8 cellular contexts compared by ENCODE assay signal in genomic region chr4:86223472-86223871, GRCh38.
DNase-seq lines count a peak whose midpoint lies in the region; ATAC-seq and TF ChIP-seq lines count a peak whose summit lies in the region.

No MANE protein-coding gene starts in this region.

- H3K36me3 ChIP-seq in OCI-LY7 (ENCODE audit: insufficient read depth, low read length): no peaks in the 10 kb centered on the region

- peak; percentile 72 for TF ChIP-seq CTCF in HFF-Myc (IDR thresholded peaks at IDR 0.05; ENCODE audit: low read depth, low read length, missing control alignments)
- TF ChIP-seq CTCF in OCI-LY7 (conservative IDR thresholded peaks at IDR 0.05; ENCODE audit: low read length): peak; percentile 76
- TF ChIP-seq CTCF in glutamatergic neuron (IDR thresholded peaks at IDR 0.05; ENCODE audit: partially characterized antibody, unreplicated experiment): peak; percentile 41

- no peak overlapping the region for H3K27ac Mint-ChIP-seq in glutamatergic neuron (ENCODE audit: unreplicated experiment)
- no peak overlapping the region for H3K27ac Mint-ChIP-seq in activated CD4-positive, alpha-beta memory T cell treated with anti-CD3 and anti-CD28 coated beads, Interleukin-2, amount 10 ng/mL, durations not matched to agents 7 days and 5 days

- no peaks in the 10 kb centered on the region for H3K9me3 ChIP-seq in OCI-LY7 (ENCODE audit: low read length)

- CTCF ChIA-PET in OCI-LY7 (lab: Charles Lee; ENCODE audit: unreplicated experiment): no interaction called here
- CTCF ChIA-PET in activated CD4-positive, alpha-beta memory T cell treated with anti-CD3 and anti-CD28 coated beads, Interleukin-2, amount 10 ng/mL, durations not matched to agents 7 days and 5 days (lab: Charles Lee): no interaction called here

- no peak overlapping the region for H3K27ac ChIP-seq in OCI-LY7 (ENCODE audit: low read depth, low read length, poor library complexity, severe bottlenecking)

- intact Hi-C loops in OCI-LY7 (cut with micrococcal nuclease; ENCODE audit: unreplicated experiment): no loop called here

- no peaks in the 10 kb centered on the region for H3K4me1 Mint-ChIP-seq in glutamatergic neuron (ENCODE audit: low read depth, unreplicated experiment)
- no peaks in the 10 kb centered on the region for H3K4me1 Mint-ChIP-seq in activated CD4-positive, alpha-beta memory T cell treated with anti-CD3 and anti-CD28 coated beads, Interleukin-2, amount 10 ng/mL, durations not matched to agents 7 days and 5 days

- no peak overlapping the region for H3K4me2 ChIP-seq in OCI-LY7 (ENCODE audit: low read length)

- no peaks in the 10 kb centered on the region for H3K27me3 Mint-ChIP-seq in glutamatergic neuron (ENCODE audit: unreplicated experiment)
- H3K27me3 Mint-ChIP-seq in activated CD4-positive, alpha-beta memory T cell treated with anti-CD3 and anti-CD28 coated beads, Interleukin-2, amount 10 ng/mL, durations not matched to agents 7 days and 5 days: no peaks in the 10 kb centered on the region

- H2AFZ ChIP-seq in OCI-LY7 (ENCODE audit: low read length): no peak overlapping the region

- H3K9me3 Mint-ChIP-seq in glutamatergic neuron (ENCODE audit: unreplicated experiment): no peaks in the 10 kb centered on the region
- no peaks in the 10 kb centered on the region for H3K9me3 Mint-ChIP-seq in activated CD4-positive, alpha-beta memory T cell treated with anti-CD3 and anti-CD28 coated beads, Interleukin-2, amount 10 ng/mL, durations not matched to agents 7 days and 5 days

- H3K4me3 ChIP-seq in HFF-Myc (replicated peaks; ENCODE audit: low read depth, low read length) (no peak overlapping the region), OCI-LY7 (ENCODE audit: low read depth, low read length, poor library complexity, severe bottlenecking) (no peak overlapping the region)

- peaks cover 5% of the 10 kb centered on the region for H3K36me3 Mint-ChIP-seq in glutamatergic neuron (ENCODE audit: unreplicated experiment)
- H3K36me3 Mint-ChIP-seq in activated CD4-positive, alpha-beta memory T cell treated with anti-CD3 and anti-CD28 coated beads, Interleukin-2, amount 10 ng/mL, durations not matched to agents 7 days and 5 days (ENCODE audit: low read depth): no peaks in the 10 kb centered on the region

- BruUV-seq in OCI-LY7 (replicated peaks; lab: Mats Ljungman, UMichigan): no TSS peak

- H3K9me2 ChIP-seq in OCI-LY7 (ENCODE audit: insufficient read depth, low read length): no peaks in the 10 kb centered on the region

- POLR2A ChIA-PET in OCI-LY7 (lab: Charles Lee): no interaction called here
- POLR2A ChIA-PET in activated CD4-positive, alpha-beta memory T cell treated with anti-CD3 and anti-CD28 coated beads, Interleukin-2, amount 10 ng/mL, durations not matched to agents 7 days and 5 days (lab: Charles Lee): no interaction called here

- ATAC-seq in GM18498 (IDR thresholded peaks at IDR 0.05; ENCODE audit: unreplicated experiment): peak; percentile 85
- no peak for ATAC-seq in HG02678 (IDR thresholded peaks at IDR 0.05; ENCODE audit: unreplicated experiment)

- H3K79me2 ChIP-seq in OCI-LY7 (ENCODE audit: insufficient read depth, low read depth, low read length): no peaks in the 10 kb centered on the region

- peak; percentile 11 for DNase-seq in HFF-Myc (ENCODE audit: extremely low read depth, low read depth)
- peak; percentile 34 for DNase-seq in OCI-LY7 (ENCODE audit: low spot score)
- no peak for DNase-seq in glutamatergic neuron
- no peak for DNase-seq in activated CD4-positive, alpha-beta memory T cell treated with anti-CD3 and anti-CD28 coated beads, Interleukin-2, amount 10 ng/mL, durations not matched to agents 7 days and 5 days
- no peak for DNase-seq in activated CD4-positive, alpha-beta T cell treated with anti-CD3 and anti-CD28 coated beads for 1 hour
- no peak for DNase-seq in activated CD8-positive, alpha-beta memory T cell treated with anti-CD3 and anti-CD28 coated beads, Interleukin-2, amount 50 U/mL, for 4 hours

- no peaks in the 10 kb centered on the region for H4K20me1 ChIP-seq in OCI-LY7 (ENCODE audit: insufficient read depth, low read length)

- H3K4me1 ChIP-seq in OCI-LY7 (ENCODE audit: insufficient read depth, low read length, poor library complexity, severe bottlenecking): no peaks in the 10 kb centered on the region

- H3K4me3 Mint-ChIP-seq in glutamatergic neuron (ENCODE audit: unreplicated experiment): no peak overlapping the region
- H3K4me3 Mint-ChIP-seq in activated CD4-positive, alpha-beta memory T cell treated with anti-CD3 and anti-CD28 coated beads, Interleukin-2, amount 10 ng/mL, durations not matched to agents 7 days and 5 days: no peak overlapping the region

Comparison
In these comparisons a context has a peak if more than half of its experiments do, and no peak if none do; other contexts are left out.
1. DNase-seq: peak in HFF-Myc (single experiment) and OCI-LY7 (single experiment); none in glutamatergic neuron (single experiment), activated CD4-positive, alpha-beta memory T cell treated with anti-CD3 and anti-CD28 coated beads, Interleukin-2, amount 10 ng/mL, durations not matched to agents 7 days and 5 days (single experiment), activated CD4-positive, alpha-beta T cell treated with anti-CD3 and anti-CD28 coated beads for 1 hour (single experiment) and activated CD8-positive, alpha-beta memory T cell treated with anti-CD3 and anti-CD28 coated beads, Interleukin-2, amount 50 U/mL, for 4 hours (single experiment).
2. Peak in every context shown above with its lines, with median percentiles within 50 percentile points of each other: CTCF ChIP-seq.